Comparison of ENCODE assay signal across 16 cellular contexts in genomic region chr5:32794086-32794485, GRCh38.
DNase-seq lines count a peak whose midpoint lies in the region; ATAC-seq and TF ChIP-seq lines count a peak whose summit lies in the region.
"Had no signal": no experiment of that assay in that cellular context is flagged by ENCODE, and none has a peak within 500 bp of the region (broad histone marks: within the 10 kb centered on the region; RNA-seq: fewer than 3 reads in every experiment).

No MANE protein-coding gene starts in this region.

- CTCF ChIA-PET in AG04450 (lab: Charles Lee), result interaction anchor here (1.0 kb wide), 1 partner anchor 11 kb away, joined by 3 read pairs; no protein-coding TSS in a partner anchor

- no peak for TF ChIP-seq POLR2A in adrenal gland (IDR thresholded peaks at IDR 0.05)

- H3K4me3 ChIP-seq in AG04450 (ENCODE audit: low read depth, low read length) (no peak overlapping the region), adrenal gland (no peak overlapping the region)
- H3K4me3 ChIP-seq: body of pancreas, uterus had no signal

- POLR2A ChIA-PET in AG04450 (lab: Yijun Ruan, JAX), result no interaction called here

- H3K27ac ChIP-seq in AG04450 (ENCODE audit: low read depth, low read length) (no peak overlapping the region), adrenal gland (no peak overlapping the region)
- H3K27ac ChIP-seq: body of pancreas, C4-2B, epithelial cell of prostate, KMS-11, uterus, VCaP had no signal

- DNase-seq in AG04450 (ENCODE audit: low read depth, low spot score) (no peak), HPDE6-E6E7 (ENCODE audit: extremely low spot score) (peak; percentile 27), adrenal gland (peak in 3 of 7 donors; percentile 28 to 35 (median 34)), iPS DF 4.7 (ENCODE audit: extremely low read depth, low spot score) (peak; percentile 1), cerebellar nuclear complex (lab: John Stamatoyannopoulos, UW) (no peak)
- no peak for DNase-seq in activated CD4-positive, alpha-beta T cell treated with anti-CD3 and anti-CD28 coated beads for 48 hours
- DNase-seq: activated T-cell treated with anti-CD3 and anti-CD28 coated beads, Interleukin-2, amount 50 U/mL, for 48 hours; body of pancreas; kidney glomerular epithelial cell; uterus had no signal

- no peaks in the 10 kb centered on the region for H3K36me3 ChIP-seq in adrenal gland (replicated peaks in 1 of 2)
- H3K36me3 ChIP-seq: uterus had no signal

- TF ChIP-seq CTCF in AG04450 (IDR thresholded peaks at IDR 0.05; ENCODE audit: low read depth, low read length), result peak; percentile 58
- TF ChIP-seq CTCF in adrenal gland (IDR thresholded peaks at IDR 0.05), result peak in 4 of 6 experiments; percentile 7 to 36 (median 30)

- H3K9me3 ChIP-seq in AG04450 (ENCODE audit: control insufficient read depth, insufficient read depth, low read length), result no peaks in the 10 kb centered on the region
- no peaks in the 10 kb centered on the region for H3K9me3 ChIP-seq in adrenal gland (replicated peaks in 1 of 3)
- H3K9me3 ChIP-seq: body of pancreas, uterus had no signal

- H3K27me3 ChIP-seq in AG04450 (ENCODE audit: control insufficient read depth, insufficient read depth, low read length), result no peaks in the 10 kb centered on the region
- H3K27me3 ChIP-seq in adrenal gland, result no peaks in the 10 kb centered on the region
- H3K27me3 ChIP-seq: body of pancreas, uterus had no signal

- intact Hi-C loops in adrenal gland (cut with DNase I), result no loop called here

- 89 to 94% (median 92%) methylated on average over 1 of the region's 1 CpG for WGBS in adrenal gland, 4 donors

- ATAC-seq in GM19397 (IDR thresholded peaks at IDR 0.05; ENCODE audit: unreplicated experiment) (no peak), GM21515 (IDR thresholded peaks at IDR 0.05; ENCODE audit: unreplicated experiment) (no peak)
- ATAC-seq: body of pancreas had no signal

- no peaks in the 10 kb centered on the region for H3K4me1 ChIP-seq in adrenal gland (replicated peaks in 1 of 2)
- H3K4me1 ChIP-seq: body of pancreas, uterus had no signal

Comparison
In these comparisons a context has a peak if more than half of its experiments do, and no peak if none do; other contexts are left out.
1. DNase-seq: peak in HPDE6-E6E7 (single experiment) and iPS DF 4.7 (single experiment); none in AG04450 (single experiment), activated CD4-positive, alpha-beta T cell treated with anti-CD3 and anti-CD28 coated beads for 48 hours (single experiment) and cerebellar nuclear complex (0 of 2).